Comparison of ENCODE assay signal across 11 cellular contexts in genomic region chr6:35474129-35474977, GRCh38. TPM values are rescaled to one million over a fixed set of nuclear protein-coding genes. Genes with fewer than 3 reads are reported as not detected.
DNase-seq lines count a peak whose midpoint lies in the region; ATAC-seq and TF ChIP-seq lines count a peak whose summit lies in the region.
"Had no signal": no experiment of that assay in that cellular context is flagged by ENCODE, and none has a peak within 500 bp of the region (broad histone marks: within the 10 kb centered on the region; RNA-seq: fewer than 3 reads in every experiment).

No MANE protein-coding gene starts in this region.

- peak; percentile 34 for DNase-seq in activated CD4-positive, alpha-beta T cell treated with anti-CD3 and anti-CD28 coated beads for 48 hours
- DNase-seq in activated CD4-positive, alpha-beta T cell treated with anti-CD3 and anti-CD28 coated beads, Interleukin-2, amount 10 ng/mL, durations not matched to agents 24 days and 14 days: no peak
- no peak for DNase-seq in activated naive CD8-positive, alpha-beta T cell treated with anti-CD3 and anti-CD28 coated beads for 36 hours
- DNase-seq in trophoblast cell (no peak), DMS79 treated with DMSO at 0.1 percent for 48 hours (lab: John Stamatoyannopoulos, UW) (no peak), testis (no peak), body of pancreas (no peak)
- DNase-seq: effector memory CD8-positive, alpha-beta T cell; NCI-H2227 treated with DMSO at 0.1 percent for 48 hours had no signal

- no peak overlapping the region for H3K23ac ChIP-seq in trophoblast cell (ENCODE audit: low read length)

- H3K36me3 Mint-ChIP-seq in activated CD4-positive, alpha-beta T cell treated with anti-CD3 and anti-CD28 coated beads, Interleukin-2, amount 10 ng/mL, durations not matched to agents 24 days and 14 days (ENCODE audit: low read depth): peaks cover 45% of the 10 kb centered on the region
- peaks cover 36% of the 10 kb centered on the region for H3K36me3 Mint-ChIP-seq in activated naive CD8-positive, alpha-beta T cell treated with anti-CD3 and anti-CD28 coated beads for 36 hours

- H2AFZ ChIP-seq in KMS-11 (ENCODE audit: low read depth): no peak overlapping the region
- no peak overlapping the region for H2AFZ ChIP-seq in trophoblast cell (ENCODE audit: insufficient read depth, low read length, poor library complexity)

- ATAC-seq in body of pancreas: no peak
- ATAC-seq: effector memory CD8-positive, alpha-beta T cell had no signal

- H3K4me1 ChIP-seq in KMS-11 (ENCODE audit: low read depth, poor library complexity, severe bottlenecking): peaks cover 17% of the 10 kb centered on the region
- H3K4me1 ChIP-seq in trophoblast cell (ENCODE audit: control insufficient read depth in 1 of 2, insufficient read depth in 2 of 2, low read length in 2 of 2): peaks cover 6 to 14% of the 10 kb centered on the region in 2 experiments
- peaks cover 25% of the 10 kb centered on the region for H3K4me1 ChIP-seq in testis
- peaks cover 25% of the 10 kb centered on the region for H3K4me1 ChIP-seq in body of pancreas

- H3K4me3 Mint-ChIP-seq in activated CD4-positive, alpha-beta T cell treated with anti-CD3 and anti-CD28 coated beads, Interleukin-2, amount 10 ng/mL, durations not matched to agents 24 days and 14 days: no peak overlapping the region
- no peak overlapping the region for H3K4me3 Mint-ChIP-seq in activated naive CD8-positive, alpha-beta T cell treated with anti-CD3 and anti-CD28 coated beads for 36 hours
- H3K4me3 Mint-ChIP-seq: effector memory CD8-positive, alpha-beta T cell had no signal

- H3K36me3 ChIP-seq in KMS-11 (ENCODE audit: insufficient read depth) (peaks cover 19% of the 10 kb centered on the region), trophoblast cell (ENCODE audit: control insufficient read depth in 1 of 2, insufficient read depth in 2 of 2, low read length in 2 of 2) (peaks cover 77 to 80% of the 10 kb centered on the region in 2 experiments), testis (ENCODE audit: low read depth, missing control alignments) (no peaks in the 10 kb centered on the region), body of pancreas (replicated peaks in 1 of 2; ENCODE audit: insufficient read depth in 1 of 2, low read depth in 2 of 2) (peaks cover 0 to 4% of the 10 kb centered on the region in 2 donors)

- H3K27me3 Mint-ChIP-seq in activated CD4-positive, alpha-beta T cell treated with anti-CD3 and anti-CD28 coated beads, Interleukin-2, amount 10 ng/mL, durations not matched to agents 24 days and 14 days: no peaks in the 10 kb centered on the region
- peaks cover 17% of the 10 kb centered on the region for H3K27me3 Mint-ChIP-seq in activated naive CD8-positive, alpha-beta T cell treated with anti-CD3 and anti-CD28 coated beads for 36 hours
- H3K27me3 Mint-ChIP-seq: effector memory CD8-positive, alpha-beta T cell had no signal

- H3K18ac ChIP-seq in trophoblast cell (ENCODE audit: low read length): no peak overlapping the region

- no peak overlapping the region for H3K27ac Mint-ChIP-seq in activated CD4-positive, alpha-beta T cell treated with anti-CD3 and anti-CD28 coated beads, Interleukin-2, amount 10 ng/mL, durations not matched to agents 24 days and 14 days
- H3K27ac Mint-ChIP-seq in activated naive CD8-positive, alpha-beta T cell treated with anti-CD3 and anti-CD28 coated beads for 36 hours: peak overlapping the region; percentile 62

- peak overlapping the region; percentile 13 for H2BK5ac ChIP-seq in trophoblast cell (ENCODE audit: low read depth, low read length, poor library complexity)

- peaks cover 2% of the 10 kb centered on the region for H3K9me3 ChIP-seq in trophoblast cell (ENCODE audit: insufficient read depth, low read depth, low read length)
- H3K9me3 ChIP-seq in testis: no peaks in the 10 kb centered on the region
- no peaks in the 10 kb centered on the region for H3K9me3 ChIP-seq in body of pancreas

- H2BK120ac ChIP-seq in trophoblast cell (ENCODE audit: insufficient read depth, low read length, poor library complexity): no peak overlapping the region

- H3K4me1 Mint-ChIP-seq in activated CD4-positive, alpha-beta T cell treated with anti-CD3 and anti-CD28 coated beads, Interleukin-2, amount 10 ng/mL, durations not matched to agents 24 days and 14 days: peaks cover 28% of the 10 kb centered on the region
- H3K4me1 Mint-ChIP-seq in activated naive CD8-positive, alpha-beta T cell treated with anti-CD3 and anti-CD28 coated beads for 36 hours: peaks cover 36% of the 10 kb centered on the region

- H3K27ac ChIP-seq in KMS-11 (peak overlapping the region; percentile 22; the same call in 1 of the 2 replicates), trophoblast cell (ENCODE audit: low read depth, low read length) (no peak overlapping the region), testis (no peak overlapping the region), body of pancreas (no peak overlapping the region)

- intact Hi-C loops in activated CD4-positive, alpha-beta T cell treated with anti-CD3 and anti-CD28 coated beads, Interleukin-2, amount 10 ng/mL, durations not matched to agents 24 days and 14 days (cut with micrococcal nuclease): no loop called here
- intact Hi-C loops in testis (cut with DNase I; ENCODE audit: low total_unique reads): no loop called here
- intact Hi-C loops in body of pancreas (cut with DNase I): no loop called here

- H3K9ac ChIP-seq in KMS-11 (no peak overlapping the region), trophoblast cell (ENCODE audit: low read length) (no peak overlapping the region)

- H3K4me3 ChIP-seq in KMS-11 (IDR thresholded peaks at IDR 0.05; ENCODE audit: insufficient read depth, low read depth, low read length): no peak overlapping the region
- no peak overlapping the region for H3K4me3 ChIP-seq in trophoblast cell (ENCODE audit: low read depth, low read length)
- no peak overlapping the region for H3K4me3 ChIP-seq in testis
- H3K4me3 ChIP-seq in body of pancreas: no peak overlapping the region
- H3K4me3 ChIP-seq: skin epidermis had no signal

- H3K4me2 ChIP-seq in KMS-11 (no peak overlapping the region), trophoblast cell (ENCODE audit: low read length) (no peak overlapping the region)

- no peak overlapping the region for H4K12ac ChIP-seq in trophoblast cell (ENCODE audit: low read depth, low read length)

- H3K79me2 ChIP-seq in KMS-11 (ENCODE audit: insufficient read depth, low read depth): peaks cover 22% of the 10 kb centered on the region
- peaks cover 6% of the 10 kb centered on the region for H3K79me2 ChIP-seq in trophoblast cell (ENCODE audit: control insufficient read depth, insufficient read depth, low read length, poor library complexity)

- no peaks in the 10 kb centered on the region for H3K9me3 Mint-ChIP-seq in activated CD4-positive, alpha-beta T cell treated with anti-CD3 and anti-CD28 coated beads, Interleukin-2, amount 10 ng/mL, durations not matched to agents 24 days and 14 days
- H3K9me3 Mint-ChIP-seq in activated naive CD8-positive, alpha-beta T cell treated with anti-CD3 and anti-CD28 coated beads for 36 hours: peaks cover 1% of the 10 kb centered on the region
- H3K9me3 Mint-ChIP-seq: effector memory CD8-positive, alpha-beta T cell had no signal

- TF ChIP-seq POLR2A in testis (IDR thresholded peaks at IDR 0.05) (no peak), body of pancreas (IDR thresholded peaks at IDR 0.05) (no peak)

- no peak overlapping the region for H2AK5ac ChIP-seq in trophoblast cell (ENCODE audit: low read length)

- no peak overlapping the region for H2BK12ac ChIP-seq in trophoblast cell (ENCODE audit: low read length)

- H4K91ac ChIP-seq in trophoblast cell (ENCODE audit: low read depth, low read length): no peak overlapping the region

- H4K8ac ChIP-seq in trophoblast cell (ENCODE audit: low read depth, low read length): peak overlapping the region; percentile 16

- no peak overlapping the region for H3K14ac ChIP-seq in trophoblast cell (ENCODE audit: low read length)

- peaks cover 31% of the 10 kb centered on the region for H4K20me1 ChIP-seq in KMS-11 (ENCODE audit: insufficient read depth)

- H3K79me1 ChIP-seq in trophoblast cell (ENCODE audit: low read length): peaks cover 3% of the 10 kb centered on the region

- no peak overlapping the region for H3K4ac ChIP-seq in trophoblast cell (ENCODE audit: low read depth, low read length)

- H3K27me3 ChIP-seq in KMS-11 (ENCODE audit: insufficient read depth, low read depth): no peaks in the 10 kb centered on the region; the same call in 1 of the 2 replicates
- H3K27me3 ChIP-seq in trophoblast cell (ENCODE audit: insufficient read depth, low read length): no peaks in the 10 kb centered on the region
- H3K27me3 ChIP-seq in testis: no peaks in the 10 kb centered on the region
- H3K27me3 ChIP-seq in body of pancreas: no peaks in the 10 kb centered on the region

- TF ChIP-seq CTCF in KMS-11 (conservative IDR thresholded peaks at IDR 0.05; ENCODE audit: low read depth, low read length): no peak
- TF ChIP-seq CTCF in testis (IDR thresholded peaks at IDR 0.05): no peak
- no peak for TF ChIP-seq CTCF in body of pancreas (IDR thresholded peaks at IDR 0.05)

- WGBS in trophoblast cell (ENCODE audit: extremely low coverage, insufficient coverage, insufficient read length): no CpG with 5 or more reads among the region's 14 CpGs
- 91 to 93% methylated on average over 5 to 14 of the region's 14 CpGs for WGBS in testis, 2 donors
- WGBS in body of pancreas, 2 donors: 84 to 92% methylated on average over 10 to 14 of the region's 14 CpGs

RNA-seq across cellular contexts. Expression of gene RPL10A, which starts 6.2 kb away (rescaled TPM):
- total RNA-seq in activated CD4-positive, alpha-beta T cell treated with anti-CD3 and anti-CD28 coated beads, Interleukin-2, amount 10 ng/mL, durations not matched to agents 24 days and 14 days: 1,702 and 1,710 TPM in 2 replicates
- 1,000 to 10,000 TPM; 2,227 to 2,291 TPM for total RNA-seq in activated naive CD8-positive, alpha-beta T cell treated with anti-CD3 and anti-CD28 coated beads for 36 hours
- polyA plus RNA-seq in trophoblast cell (2013): 1,387 and 1,493 TPM in 2 replicates
- total RNA-seq in testis: 100 to 1,000 TPM; 305 to 538 TPM
- polyA plus RNA-seq in testis (ENCODE audit: insufficient read depth, low read depth, low replicate concordance): 768 TPM
- total RNA-seq in body of pancreas: 100 to 1,000 TPM; 563 to 782 TPM

RNA-seq across cellular contexts. Expression of gene FANCE, which starts 22.2 kb away (rescaled TPM):
- 19.6 and 22.1 TPM in 2 replicates for total RNA-seq in activated CD4-positive, alpha-beta T cell treated with anti-CD3 and anti-CD28 coated beads, Interleukin-2, amount 10 ng/mL, durations not matched to agents 24 days and 14 days
- 10 to 100 TPM; 18.6 to 19.1 TPM for total RNA-seq in activated naive CD8-positive, alpha-beta T cell treated with anti-CD3 and anti-CD28 coated beads for 36 hours
- polyA plus RNA-seq in trophoblast cell (2013): 11.4 and 11.5 TPM in 2 replicates
- total RNA-seq in testis: 10 to 100 TPM; 14.1 to 15.0 TPM
- 18.0 TPM for polyA plus RNA-seq in testis (ENCODE audit: insufficient read depth, low read depth, low replicate concordance)
- total RNA-seq in body of pancreas: 1 to 10 TPM; 4.9 to 9.2 TPM

RNA-seq across cellular contexts. Expression of gene TEAD3, which starts 22.5 kb away (rescaled TPM):
- total RNA-seq in activated CD4-positive, alpha-beta T cell treated with anti-CD3 and anti-CD28 coated beads, Interleukin-2, amount 10 ng/mL, durations not matched to agents 24 days and 14 days: 1.7 and 2.2 TPM in 2 replicates
- under 1 TPM; 0.60 to 0.66 TPM for total RNA-seq in activated naive CD8-positive, alpha-beta T cell treated with anti-CD3 and anti-CD28 coated beads for 36 hours
- polyA plus RNA-seq in trophoblast cell (2013): 196 and 208 TPM in 2 replicates
- total RNA-seq in testis (10 to 100 TPM; 10.6 to 17.8 TPM), body of pancreas (1 to 10 TPM; 6.5 to 8.9 TPM)
- 16.2 TPM for polyA plus RNA-seq in testis (ENCODE audit: insufficient read depth, low read depth, low replicate concordance)

RNA-seq across cellular contexts. Expression of gene TULP1, which starts 38.3 kb away (rescaled TPM):
- not detected in 2 replicates for total RNA-seq in activated CD4-positive, alpha-beta T cell treated with anti-CD3 and anti-CD28 coated beads, Interleukin-2, amount 10 ng/mL, durations not matched to agents 24 days and 14 days
- not detected for total RNA-seq in activated naive CD8-positive, alpha-beta T cell treated with anti-CD3 and anti-CD28 coated beads for 36 hours
- 0.82 and 1.4 TPM in 2 replicates for polyA plus RNA-seq in trophoblast cell (2013)
- total RNA-seq in testis (1 to 10 TPM in 1 of 2 donors, under 1 TPM in 1; 0.87 to 2.4 TPM), body of pancreas (not detected)
- 0.53 TPM for polyA plus RNA-seq in testis (ENCODE audit: insufficient read depth, low read depth, low replicate concordance)
